Comparison of ENCODE assay signal across 28 cellular contexts in the genomic region with DNA sequence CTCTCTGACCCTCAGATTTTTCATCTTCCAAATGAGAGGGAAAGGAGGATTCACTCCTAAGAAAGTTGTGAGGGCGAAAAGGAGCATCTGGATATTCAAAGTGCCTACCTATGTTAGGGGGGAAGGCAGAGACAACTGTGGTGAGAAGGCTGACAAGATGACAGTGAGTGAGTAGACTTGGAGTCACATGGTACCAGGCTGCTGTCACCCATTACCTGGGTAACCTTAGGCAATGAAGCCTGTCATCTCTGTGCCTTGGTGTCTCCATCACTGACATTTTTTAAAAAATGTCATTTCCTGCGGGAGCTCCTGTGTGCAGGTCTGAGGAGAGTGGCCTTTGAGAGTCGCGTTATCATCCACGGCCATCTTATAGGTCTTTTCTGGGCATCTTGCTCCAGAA.
"Had no signal": no experiment of that assay in that cellular context is flagged by ENCODE, and none has a peak within 500 bp of the region (broad histone marks: within the 10 kb centered on the region; RNA-seq: fewer than 3 reads in every experiment).

No MANE protein-coding gene starts in this region.

- H3K27ac Mint-ChIP-seq: effector memory CD8-positive, alpha-beta T cell; endodermal cell had no signal

- H3K4me3 Mint-ChIP-seq: effector memory CD8-positive, alpha-beta T cell; endodermal cell had no signal

- H3K4me1 ChIP-seq: colonic mucosa, esophagus muscularis mucosa, esophagus squamous epithelium, foreskin keratinocyte, gastroesophageal sphincter had no signal

- ATAC-seq: effector memory CD8-positive, alpha-beta T cell; esophagus mucosa; foreskin keratinocyte; gastrocnemius medialis; gastroesophageal sphincter; heart left ventricle; heart right ventricle had no signal

- H3K27ac ChIP-seq: colonic mucosa, coronary artery, dorsolateral prefrontal cortex, epithelial cell of prostate, esophagus muscularis mucosa, esophagus squamous epithelium, foreskin keratinocyte, gastrocnemius medialis, gastroesophageal sphincter, heart left ventricle, heart right ventricle had no signal

- H3K4me3 ChIP-seq: colonic mucosa, coronary artery, dorsolateral prefrontal cortex, esophagus muscularis mucosa, esophagus squamous epithelium, gastrocnemius medialis, gastroesophageal sphincter, heart left ventricle, heart right ventricle had no signal

- FAIRE-seq: colon, endometrium, endothelial cell of umbilical vein, frontal cortex had no signal

- H3K9me3 Mint-ChIP-seq: effector memory CD8-positive, alpha-beta T cell had no signal

- H3K27me3 ChIP-seq: colonic mucosa, esophagus muscularis mucosa, esophagus squamous epithelium, foreskin keratinocyte, gastrocnemius medialis, gastroesophageal sphincter, heart left ventricle, heart right ventricle had no signal

- H3K9me3 ChIP-seq: colonic mucosa, esophagus muscularis mucosa, esophagus squamous epithelium, gastrocnemius medialis, gastroesophageal sphincter, heart left ventricle, heart right ventricle had no signal

- DNase-seq: colonic mucosa; cortex of kidney; dermis blood vessel endothelial cell; dorsolateral prefrontal cortex; effector CD4-positive, alpha-beta T cell; effector CD8-positive, alpha-beta T cell; effector memory CD4-positive, alpha-beta T cell; effector memory CD8-positive, alpha-beta T cell; endodermal cell; erythroblast; esophagus squamous epithelium; foreskin fibroblast; foreskin keratinocyte; foreskin melanocyte; gastrocnemius medialis; glutamatergic neuron; head of caudate nucleus; heart left ventricle; heart right ventricle had no signal

- H3K36me3 ChIP-seq: colonic mucosa, esophagus muscularis mucosa, esophagus squamous epithelium, gastrocnemius medialis, gastroesophageal sphincter, heart left ventricle, heart right ventricle had no signal
